1 cellular context compared by ENCODE assay signal in the genomic region with DNA sequence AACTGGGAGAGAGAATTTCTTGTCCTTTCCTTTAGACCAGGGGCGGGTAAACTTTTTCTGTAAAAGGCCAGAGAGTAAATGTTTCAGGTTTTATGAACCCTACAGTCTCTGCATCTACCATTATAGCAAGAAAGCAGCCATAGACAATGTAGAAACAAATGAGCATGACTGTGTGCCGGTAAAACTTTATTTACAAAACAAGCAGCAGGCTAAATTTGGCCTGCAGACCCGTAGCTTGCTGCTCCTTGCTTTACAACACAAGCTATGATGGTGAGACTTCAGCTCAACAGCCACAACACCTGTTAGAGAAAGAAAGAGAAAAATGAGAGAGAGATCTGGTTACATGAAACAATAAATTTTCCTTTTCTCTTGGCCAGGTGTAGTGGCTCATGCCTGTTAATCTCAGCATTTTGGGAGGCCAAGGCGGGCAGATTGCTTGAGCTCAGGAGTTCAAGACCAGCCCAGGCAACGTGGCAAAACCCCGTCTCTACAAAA.
A peak's percentile ranks its signal among the peaks of the same experiment; 100 is the strongest.
TF ChIP-seq lines count a peak whose summit lies in the region.

No MANE protein-coding gene starts in this region.

TF ChIP-seq in GM12878, 131 proteins besides CTCF, POLR2A, EP300 and RAD21:
- TF ChIP-seq, protein P1, sequence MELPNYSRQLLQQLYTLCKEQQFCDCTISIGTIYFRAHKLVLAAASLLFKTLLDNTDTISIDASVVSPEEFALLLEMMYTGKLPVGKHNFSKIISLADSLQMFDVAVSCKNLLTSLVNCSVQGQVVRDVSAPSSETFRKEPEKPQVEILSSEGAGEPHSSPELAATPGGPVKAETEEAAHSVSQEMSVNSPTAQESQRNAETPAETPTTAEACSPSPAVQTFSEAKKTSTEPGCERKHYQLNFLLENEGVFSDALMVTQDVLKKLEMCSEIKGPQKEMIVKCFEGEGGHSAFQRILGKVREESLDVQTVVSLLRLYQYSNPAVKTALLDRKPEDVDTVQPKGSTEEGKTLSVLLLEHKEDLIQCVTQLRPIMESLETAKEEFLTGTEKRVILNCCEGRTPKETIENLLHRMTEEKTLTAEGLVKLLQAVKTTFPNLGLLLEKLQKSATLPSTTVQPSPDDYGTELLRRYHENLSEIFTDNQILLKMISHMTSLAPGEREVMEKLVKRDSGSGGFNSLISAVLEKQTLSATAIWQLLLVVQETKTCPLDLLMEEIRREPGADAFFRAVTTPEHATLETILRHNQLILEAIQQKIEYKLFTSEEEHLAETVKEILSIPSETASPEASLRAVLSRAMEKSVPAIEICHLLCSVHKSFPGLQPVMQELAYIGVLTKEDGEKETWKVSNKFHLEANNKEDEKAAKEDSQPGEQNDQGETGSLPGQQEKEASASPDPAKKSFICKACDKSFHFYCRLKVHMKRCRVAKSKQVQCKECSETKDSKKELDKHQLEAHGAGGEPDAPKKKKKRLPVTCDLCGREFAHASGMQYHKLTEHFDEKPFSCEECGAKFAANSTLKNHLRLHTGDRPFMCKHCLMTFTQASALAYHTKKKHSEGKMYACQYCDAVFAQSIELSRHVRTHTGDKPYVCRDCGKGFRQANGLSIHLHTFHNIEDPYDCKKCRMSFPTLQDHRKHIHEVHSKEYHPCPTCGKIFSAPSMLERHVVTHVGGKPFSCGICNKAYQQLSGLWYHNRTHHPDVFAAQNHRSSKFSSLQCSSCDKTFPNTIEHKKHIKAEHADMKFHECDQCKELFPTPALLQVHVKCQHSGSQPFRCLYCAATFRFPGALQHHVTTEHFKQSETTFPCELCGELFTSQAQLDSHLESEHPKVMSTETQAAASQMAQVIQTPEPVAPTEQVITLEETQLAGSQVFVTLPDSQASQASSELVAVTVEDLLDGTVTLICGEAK (IDR thresholded peaks at IDR 0.05; ENCODE audit: borderline replicate concordance) = peak; percentile 67
- TF ChIP-seq ETV6 (conservative IDR thresholded peaks at IDR 0.05 in 1 of 2, IDR thresholded peaks at IDR 0.05 in 1 of 2; ENCODE audit: borderline replicate concordance in 1 of 2, low read depth in 1 of 2) = no peak
